In the genomic region with DNA sequence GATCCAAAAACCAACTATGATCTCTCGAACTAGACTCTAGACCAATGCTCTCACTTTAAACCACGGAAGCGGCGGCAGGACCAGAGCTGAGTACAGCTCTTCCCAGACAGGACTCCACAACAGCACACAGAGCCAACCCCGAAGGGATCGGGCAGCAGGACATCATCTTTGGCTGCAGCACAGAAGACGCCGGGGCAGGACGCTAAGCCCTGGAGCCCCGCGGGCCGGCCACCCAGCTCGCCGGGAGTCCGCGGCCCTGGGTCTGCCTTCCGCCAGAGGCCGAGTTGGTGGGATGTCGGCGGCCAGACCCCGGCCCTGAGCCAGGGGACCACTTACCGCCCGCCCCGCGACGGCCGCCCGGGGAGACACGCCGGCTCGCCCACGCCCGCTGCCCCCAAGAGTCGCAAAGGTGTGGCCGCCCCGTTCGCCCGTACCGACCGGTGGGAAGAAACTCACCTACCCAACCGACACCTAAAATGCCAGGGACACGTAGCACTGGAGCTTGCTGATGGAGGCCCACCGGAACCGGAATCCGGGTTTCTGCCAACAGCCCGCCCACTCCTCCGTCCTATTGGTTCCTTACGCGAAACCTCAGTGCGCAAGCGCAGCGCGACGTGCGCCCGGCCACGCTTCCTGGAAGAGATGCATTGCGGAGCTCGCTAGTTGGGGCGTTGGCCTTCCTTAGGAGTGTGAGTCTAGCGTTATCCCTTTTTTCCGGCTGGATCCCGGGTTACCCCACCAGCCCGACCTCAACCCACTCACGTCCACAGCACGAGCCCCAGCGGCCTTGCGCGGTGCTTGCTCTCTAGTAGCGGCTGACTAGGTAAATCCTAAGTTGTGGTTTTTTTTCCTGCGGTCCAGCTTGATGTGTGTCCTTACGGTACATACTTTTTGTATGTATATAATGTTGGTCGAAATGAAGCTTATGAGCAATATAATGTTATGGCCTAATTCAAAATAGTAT, we compare ENCODE assay signal across 8 cellular contexts. TPM values are rescaled to one million over a fixed set of nuclear protein-coding genes. Genes with fewer than 3 reads are reported as not detected.
A peak's percentile ranks its signal among the peaks of the same experiment; 100 is the strongest.
DNase-seq lines count a peak whose midpoint lies in the region; ATAC-seq, FAIRE-seq and TF ChIP-seq lines count a peak whose summit lies in the region.

A gene (minus strand): TSS at position 510 of the 964 bp plus-strand sequence. CDS start 1,623 bp downstream, outside the sequence.

- H3K4ac ChIP-seq in trophoblast cell (ENCODE audit: low read depth, low read length): peak within 1 kb of the TSS; percentile 96

- peak within 1 kb of the TSS; percentile 90 for H3K18ac ChIP-seq in trophoblast cell (ENCODE audit: low read length)

- H3K4me2 ChIP-seq in trophoblast cell (ENCODE audit: low read length): peak within 1 kb of the TSS; percentile 89

- H3K27ac ChIP-seq in adipose tissue (ENCODE audit: low read depth, low read length) (peak within 1 kb of the TSS; percentile 43), trophoblast cell (ENCODE audit: low read depth, low read length) (peak within 1 kb of the TSS; percentile 38), transverse colon (peak within 1 kb of the TSS; percentile 86 to 91 (median 90))

- TF ChIP-seq EP300 in transverse colon (IDR thresholded peaks at IDR 0.05; ENCODE audit: low read depth): no peak

- DNase-seq in GM12891 (ENCODE audit: insufficient read length, low spot score): peak; percentile 81
- peak; percentile 46 for DNase-seq in NCI-H1436 treated with DMSO at 0.1 percent for 48 hours (lab: John Stamatoyannopoulos, UW)
- DNase-seq in T-cell: peak; percentile 86 to 95 (median 92)
- DNase-seq in cardiac septum (ENCODE audit: low spot score): peak; percentile 98
- peak; percentile 98 to 99 for DNase-seq in trophoblast cell
- DNase-seq in transverse colon: peak; percentile 98

- H2AFZ ChIP-seq in trophoblast cell (ENCODE audit: insufficient read depth, low read length, poor library complexity): peak within 1 kb of the TSS; percentile 84

- H3K4me3 ChIP-seq in trophoblast cell (ENCODE audit: low read depth, low read length) (peak within 1 kb of the TSS; percentile 98), transverse colon (peak within 1 kb of the TSS; percentile 68 to 97 (median 94))

- peak within 1 kb of the TSS; percentile 92 for H3K14ac ChIP-seq in trophoblast cell (ENCODE audit: low read length)

- POLR2A ChIA-PET in T-cell (lab: Charles Lee): interaction anchor here (0.6 to 1.7 kb wide), 6 partner anchors 15 to 1347 kb away, joined by 3 to 7 read pairs (median 3); a partner anchor contains a TSS

- intact Hi-C loops in cardiac septum (cut with DNase I): loop anchor here (5.0 kb wide), 1 partner anchor 608 kb away; a partner anchor contains a TSS
- intact Hi-C loops in transverse colon (cut with DNase I; ENCODE audit: low total_unique reads): no loop called here

- H3K36me3 Mint-ChIP-seq in T-cell: peaks cover 12% of the 10 kb centered on the region

- peak within 1 kb of the TSS; percentile 94 to 96 for H3K27ac Mint-ChIP-seq in T-cell

- ATAC-seq in HG02840 (IDR thresholded peaks at IDR 0.05; ENCODE audit: low FRiP score, unreplicated experiment) (peak; percentile 95), T-cell (replicated peaks in 1 of 4) (peak; percentile 96 to 98 (median 97))

- in situ Hi-C loops in transverse colon (cut with MboI; ENCODE audit: low pct_ligation_motif_present in 1 of 4, low pct_unique_long_range_greater_than_20kb in 1 of 4, low sequenced_read_pairs in 3 of 4): loop anchor here in 2 of 4 donors (25.0 kb wide), 1 partner anchor 653 kb away; no protein-coding TSS in a partner anchor

- peaks cover 0 to 6% of the 10 kb centered on the region in 2 donors for H3K27me3 Mint-ChIP-seq in T-cell

- H4K8ac ChIP-seq in trophoblast cell (ENCODE audit: low read depth, low read length): peak within 1 kb of the TSS; percentile 91

- H3K9me3 ChIP-seq in trophoblast cell (ENCODE audit: insufficient read depth, low read depth, low read length) (no peaks in the 10 kb centered on the region), transverse colon (no peaks in the 10 kb centered on the region)

- H3K79me2 ChIP-seq in trophoblast cell (ENCODE audit: control insufficient read depth, insufficient read depth, low read length, poor library complexity): peaks cover 10% of the 10 kb centered on the region

- no peak within 1 kb of the TSS for H3K23ac ChIP-seq in trophoblast cell (ENCODE audit: low read length)

- peak within 1 kb of the TSS; percentile 67 for H2BK5ac ChIP-seq in trophoblast cell (ENCODE audit: low read depth, low read length, poor library complexity)

- H2BK120ac ChIP-seq in trophoblast cell (ENCODE audit: insufficient read depth, low read length, poor library complexity): peak within 1 kb of the TSS; percentile 71

- H3K36me3 ChIP-seq in trophoblast cell (ENCODE audit: control insufficient read depth in 1 of 2, insufficient read depth in 2 of 2, low read length in 2 of 2) (peaks cover 2% of the 10 kb centered on the region in 2 experiments), transverse colon (peaks cover 0 to 16% (median 6%) of the 10 kb centered on the region in 4 donors)

- peak within 1 kb of the TSS; percentile 94 for H4K91ac ChIP-seq in trophoblast cell (ENCODE audit: low read depth, low read length)

- no peak within 1 kb of the TSS for H2BK12ac ChIP-seq in trophoblast cell (ENCODE audit: low read length)

- H3K9me3 Mint-ChIP-seq in T-cell: no peaks in the 10 kb centered on the region

- peaks cover 33 to 40% (median 38%) of the 10 kb centered on the region in 3 donors for H3K4me1 Mint-ChIP-seq in T-cell

- peak within 1 kb of the TSS; percentile 96 to 100 (median 97) for H3K4me3 Mint-ChIP-seq in T-cell

- H4K12ac ChIP-seq in trophoblast cell (ENCODE audit: low read depth, low read length): peak within 1 kb of the TSS; percentile 95

- H2AK5ac ChIP-seq in trophoblast cell (ENCODE audit: low read length): peak within 1 kb of the TSS; percentile 48

- peak in 1 of 5 experiments; percentile 8 for TF ChIP-seq CTCF in transverse colon (IDR thresholded peaks at IDR 0.05)

- TF ChIP-seq POLR2A in GM12891 (IDR thresholded peaks at IDR 0.05; ENCODE audit: low read depth, low read length): peak; percentile 92
- TF ChIP-seq POLR2A in transverse colon (IDR thresholded peaks at IDR 0.05): peak; percentile 89

- peaks cover 10% of the 10 kb centered on the region for H3K79me1 ChIP-seq in trophoblast cell (ENCODE audit: low read length)

- peak; percentile 96 for FAIRE-seq in GM12891 (lab: Jason Lieb, UNC)

- WGBS in adipose tissue, 3 donors: 0 to 1% (median 0%) methylated on average over 64 to 73 of the region's 73 CpGs
- WGBS in trophoblast cell (ENCODE audit: extremely low coverage, insufficient coverage, insufficient read length): no CpG with 5 or more reads among the region's 73 CpGs
- WGBS in transverse colon (ENCODE audit: low coverage in 1 of 2), 2 donors: 0% methylated on average over 39 of the region's 73 CpGs; no CpG with 5 or more reads in 1 of the 2 donors

- no peaks in the 10 kb centered on the region for H3K27me3 ChIP-seq in trophoblast cell (ENCODE audit: insufficient read depth, low read length)
- H3K27me3 ChIP-seq in transverse colon: no peaks in the 10 kb centered on the region

- CTCF ChIA-PET in T-cell (lab: Charles Lee): interaction anchor here (0.5 to 2.4 kb wide), 11 partner anchors 8 to 814 kb away, joined by 3 to 22 read pairs (median 3); a partner anchor contains a TSS

- peak within 1 kb of the TSS; percentile 99 for H3K9ac ChIP-seq in trophoblast cell (ENCODE audit: low read length)

- H3K4me1 ChIP-seq in trophoblast cell (ENCODE audit: control insufficient read depth in 1 of 2, insufficient read depth in 2 of 2, low read length in 2 of 2) (peaks cover 0 to 5% of the 10 kb centered on the region in 2 experiments), transverse colon (peaks cover 6 to 36% (median 31%) of the 10 kb centered on the region in 4 donors)

TF ChIP-seq in GM12891, 5 proteins besides CTCF, POLR2A, EP300 and RAD21:
- TF ChIP-seq SPI1 (IDR thresholded peaks at IDR 0.05; ENCODE audit: low read depth, low read length) (no peak), POU2F2 (IDR thresholded peaks at IDR 0.05; ENCODE audit: low read depth, low read length) (peak; percentile 70), POLR2AphosphoS5 (IDR thresholded peaks at IDR 0.05; ENCODE audit: low read depth, low read length) (peak; percentile 97), PAX5 (IDR thresholded peaks at IDR 0.05; ENCODE audit: insufficient read depth, low read length, severe bottlenecking) (peak; percentile 59), TAF1 (IDR thresholded peaks at IDR 0.05; ENCODE audit: low read depth, low read length) (peak; percentile 98)

RNA-seq across cellular contexts. Expression of the gene that starts here (rescaled TPM):
- 542 TPM for polyA plus RNA-seq in GM12891 (2012; ENCODE audit: low read depth, missing spikeins)
- total RNA-seq in T-cell: 10 to 100 TPM; 42.7 to 65.1 (median 62.1) TPM
- polyA plus RNA-seq in adipose tissue: 100 to 1,000 TPM; 248 to 454 (median 383) TPM
- total RNA-seq in cardiac septum: 102 TPM
- 363 and 367 TPM in 2 replicates for polyA plus RNA-seq in trophoblast cell (2013)
- 100 to 1,000 TPM in 2 of 4 donors, 10 to 100 TPM in 2; 33.6 to 247 (median 134) TPM for total RNA-seq in transverse colon

Comparison
In these comparisons a context has a peak if more than half of its experiments do, and no peak if none do; other contexts are left out.
1. Peak in every context shown above with its lines: DNase-seq, ATAC-seq, H3K4me3 ChIP-seq and H3K27ac ChIP-seq.
2. DNase-seq: peak in every context shown above with its lines; median percentile 98 in trophoblast cell; 98 in cardiac septum; 98 in transverse colon; 92 in T-cell; 81 in GM12891; 46 in NCI-H1436 treated with DMSO at 0.1 percent for 48 hours.
3. H3K27ac ChIP-seq: peak in every context shown above with its lines; median percentile 90 in transverse colon; 43 in adipose tissue; 38 in trophoblast cell.